Comparison of ENCODE assay signal across 1 cellular context in the genomic region with DNA sequence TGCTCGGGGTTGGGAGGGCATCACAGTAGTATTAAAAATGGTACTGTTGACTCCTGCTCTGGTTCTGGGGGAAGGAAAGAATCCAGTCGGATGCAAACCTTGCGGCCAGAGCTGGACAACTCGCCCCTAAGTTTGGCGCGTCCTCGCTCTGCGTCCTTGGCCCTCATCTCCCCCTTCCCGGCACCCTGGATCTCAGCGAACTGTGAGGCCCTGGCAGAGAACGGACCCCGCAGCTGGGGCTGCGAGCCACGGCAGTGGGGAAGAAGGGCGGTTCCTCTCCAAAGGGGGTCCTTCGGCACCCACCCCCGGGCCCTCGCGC.
TF ChIP-seq lines count a peak whose summit lies in the region.

No MANE protein-coding gene starts in this region.

TF ChIP-seq in GM23338, 12 proteins besides CTCF, POLR2A, EP300 and RAD21 (continued from another document):
- TF ChIP-seq, protein P1, sequence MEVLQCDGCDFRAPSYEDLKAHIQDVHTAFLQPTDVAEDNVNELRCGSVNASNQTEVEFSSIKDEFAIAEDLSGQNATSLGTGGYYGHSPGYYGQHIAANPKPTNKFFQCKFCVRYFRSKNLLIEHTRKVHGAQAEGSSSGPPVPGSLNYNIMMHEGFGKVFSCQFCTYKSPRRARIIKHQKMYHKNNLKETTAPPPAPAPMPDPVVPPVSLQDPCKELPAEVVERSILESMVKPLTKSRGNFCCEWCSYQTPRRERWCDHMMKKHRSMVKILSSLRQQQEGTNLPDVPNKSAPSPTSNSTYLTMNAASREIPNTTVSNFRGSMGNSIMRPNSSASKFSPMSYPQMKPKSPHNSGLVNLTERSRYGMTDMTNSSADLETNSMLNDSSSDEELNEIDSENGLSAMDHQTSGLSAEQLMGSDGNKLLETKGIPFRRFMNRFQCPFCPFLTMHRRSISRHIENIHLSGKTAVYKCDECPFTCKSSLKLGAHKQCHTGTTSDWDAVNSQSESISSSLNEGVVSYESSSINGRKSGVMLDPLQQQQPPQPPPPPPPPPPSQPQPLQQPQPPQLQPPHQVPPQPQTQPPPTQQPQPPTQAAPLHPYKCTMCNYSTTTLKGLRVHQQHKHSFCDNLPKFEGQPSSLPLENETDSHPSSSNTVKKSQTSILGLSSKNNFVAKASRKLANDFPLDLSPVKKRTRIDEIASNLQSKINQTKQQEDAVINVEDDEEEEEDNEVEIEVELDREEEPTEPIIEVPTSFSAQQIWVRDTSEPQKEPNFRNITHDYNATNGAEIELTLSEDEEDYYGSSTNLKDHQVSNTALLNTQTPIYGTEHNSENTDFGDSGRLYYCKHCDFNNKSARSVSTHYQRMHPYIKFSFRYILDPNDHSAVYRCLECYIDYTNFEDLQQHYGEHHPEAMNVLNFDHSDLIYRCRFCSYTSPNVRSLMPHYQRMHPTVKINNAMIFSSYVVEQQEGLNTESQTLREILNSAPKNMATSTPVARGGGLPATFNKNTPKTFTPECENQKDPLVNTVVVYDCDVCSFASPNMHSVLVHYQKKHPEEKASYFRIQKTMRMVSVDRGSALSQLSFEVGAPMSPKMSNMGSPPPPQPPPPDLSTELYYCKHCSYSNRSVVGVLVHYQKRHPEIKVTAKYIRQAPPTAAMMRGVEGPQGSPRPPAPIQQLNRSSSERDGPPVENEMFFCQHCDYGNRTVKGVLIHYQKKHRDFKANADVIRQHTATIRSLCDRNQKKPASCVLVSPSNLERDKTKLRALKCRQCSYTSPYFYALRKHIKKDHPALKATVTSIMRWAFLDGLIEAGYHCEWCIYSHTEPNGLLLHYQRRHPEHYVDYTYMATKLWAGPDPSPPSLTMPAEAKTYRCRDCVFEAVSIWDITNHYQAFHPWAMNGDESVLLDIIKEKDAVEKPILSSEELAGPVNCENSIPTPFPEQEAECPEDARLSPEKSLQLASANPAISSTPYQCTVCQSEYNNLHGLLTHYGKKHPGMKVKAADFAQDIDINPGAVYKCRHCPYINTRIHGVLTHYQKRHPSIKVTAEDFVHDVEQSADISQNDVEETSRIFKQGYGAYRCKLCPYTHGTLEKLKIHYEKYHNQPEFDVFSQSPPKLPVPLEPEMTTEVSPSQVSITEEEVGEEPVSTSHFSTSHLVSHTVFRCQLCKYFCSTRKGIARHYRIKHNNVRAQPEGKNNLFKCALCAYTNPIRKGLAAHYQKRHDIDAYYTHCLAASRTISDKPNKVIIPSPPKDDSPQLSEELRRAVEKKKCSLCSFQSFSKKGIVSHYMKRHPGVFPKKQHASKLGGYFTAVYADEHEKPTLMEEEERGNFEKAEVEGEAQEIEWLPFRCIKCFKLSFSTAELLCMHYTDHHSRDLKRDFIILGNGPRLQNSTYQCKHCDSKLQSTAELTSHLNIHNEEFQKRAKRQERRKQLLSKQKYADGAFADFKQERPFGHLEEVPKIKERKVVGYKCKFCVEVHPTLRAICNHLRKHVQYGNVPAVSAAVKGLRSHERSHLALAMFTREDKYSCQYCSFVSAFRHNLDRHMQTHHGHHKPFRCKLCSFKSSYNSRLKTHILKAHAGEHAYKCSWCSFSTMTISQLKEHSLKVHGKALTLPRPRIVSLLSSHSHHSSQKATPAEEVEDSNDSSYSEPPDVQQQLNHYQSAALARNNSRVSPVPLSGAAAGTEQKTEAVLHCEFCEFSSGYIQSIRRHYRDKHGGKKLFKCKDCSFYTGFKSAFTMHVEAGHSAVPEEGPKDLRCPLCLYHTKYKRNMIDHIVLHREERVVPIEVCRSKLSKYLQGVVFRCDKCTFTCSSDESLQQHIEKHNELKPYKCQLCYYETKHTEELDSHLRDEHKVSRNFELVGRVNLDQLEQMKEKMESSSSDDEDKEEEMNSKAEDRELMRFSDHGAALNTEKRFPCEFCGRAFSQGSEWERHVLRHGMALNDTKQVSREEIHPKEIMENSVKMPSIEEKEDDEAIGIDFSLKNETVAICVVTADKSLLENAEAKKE (CRISPR knock-in tag; IDR thresholded peaks at IDR 0.05): no peak
- TF ChIP-seq ZNF114 (CRISPR knock-in tag; IDR thresholded peaks at IDR 0.05) (no peak), JUNB (IDR thresholded peaks at IDR 0.05; ENCODE audit: unreplicated experiment) (no peak), NANOG (IDR thresholded peaks at IDR 0.05; ENCODE audit: borderline replicate concordance) (no peak)
TF ChIP-seq in GM23338: peak in this region for 0.
